8 cellular contexts compared by ENCODE assay signal in the genomic region with DNA sequence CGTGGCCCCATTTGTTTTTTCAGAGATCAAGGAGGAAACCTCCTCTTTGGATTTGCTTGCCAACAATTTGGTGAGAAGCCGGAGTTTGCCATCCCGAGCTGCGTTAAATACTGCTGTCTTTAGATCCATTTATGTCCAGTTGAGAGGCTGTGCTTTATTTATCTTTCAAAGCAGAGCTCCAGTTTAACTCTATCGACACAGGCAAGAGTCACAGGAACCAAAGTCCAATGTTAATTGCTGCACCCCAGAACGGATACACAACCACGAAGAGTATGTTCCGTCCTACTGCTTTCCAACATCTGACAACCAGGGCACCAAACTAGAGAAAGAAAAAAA. TPM values are rescaled to one million over a fixed set of nuclear protein-coding genes. Genes with fewer than 3 reads are reported as not detected.
DNase-seq lines count a peak whose midpoint lies in the region; ATAC-seq and TF ChIP-seq lines count a peak whose summit lies in the region.

No MANE protein-coding gene starts in this region.

- peak overlapping the region; percentile 98 for H3K4me3 Mint-ChIP-seq in CD4-positive, alpha-beta T cell
- peak overlapping the region; percentile 96 to 99 (median 97) for H3K4me3 Mint-ChIP-seq in nephron

- 27% methylated on average over 8 of the region's 8 CpGs for WGBS in ectodermal cell, 2 experiments

- no peaks in the 10 kb centered on the region for H3K9me3 ChIP-seq in CD4-positive, alpha-beta T cell (ENCODE audit: control insufficient read depth, low read length)
- peaks cover 2% of the 10 kb centered on the region for H3K9me3 ChIP-seq in ectodermal cell (ENCODE audit: control insufficient read depth, low read length)

- H3K4me3 ChIP-seq in NB4 (ENCODE audit: low read depth, low read length) (peak overlapping the region; percentile 82), ectodermal cell (ENCODE audit: insufficient read depth, low read depth, low read length) (peak overlapping the region; percentile 93)

- H3K27ac Mint-ChIP-seq in CD4-positive, alpha-beta T cell = peak overlapping the region; percentile 98
- peak overlapping the region; percentile 99 to 100 (median 99) for H3K27ac Mint-ChIP-seq in nephron

- POLR2A ChIA-PET in CD4-positive, alpha-beta T cell (lab: Charles Lee) = interaction anchor here (0.6 to 3.2 kb wide), 15 partner anchors 9 to 542 kb away, joined by 3 to 33 read pairs (median 9); partner anchors contain the start of genes AP3S1, ATG12, CCDC112 and COMMD10

- no peak for TF ChIP-seq POLR2A in NB4 (IDR thresholded peaks at IDR 0.05; ENCODE audit: extremely low read depth, insufficient read length)

- H3K27ac ChIP-seq in CD4-positive, alpha-beta T cell (ENCODE audit: low read depth, low read length) = peak overlapping the region; percentile 95
- no peak overlapping the region for H3K27ac ChIP-seq in ectodermal cell (ENCODE audit: insufficient read depth, low read depth, low read length, poor library complexity, severe bottlenecking)

- DNase-seq in CD4-positive, alpha-beta T cell = no peak
- DNase-seq in NB4 (ENCODE audit: low read depth) (no peak), NCI-H1694 (lab: John Stamatoyannopoulos, UW) (no peak), inferior parietal cortex (ENCODE audit: extremely low spot score) (no peak)

- H3K27me3 Mint-ChIP-seq in CD4-positive, alpha-beta T cell = no peaks in the 10 kb centered on the region
- H3K27me3 Mint-ChIP-seq in nephron (ENCODE audit: low read depth) = no peaks in the 10 kb centered on the region

- H3K4me1 ChIP-seq in ectodermal cell (ENCODE audit: control insufficient read depth, insufficient read depth, low read length) = peaks cover 4% of the 10 kb centered on the region

- CTCF ChIA-PET in CD4-positive, alpha-beta T cell (lab: Charles Lee) = interaction anchor here (0.8 to 1.1 kb wide), 2 partner anchors 15 to 31 kb away, joined by 3 to 5 read pairs; no protein-coding TSS in a partner anchor

- H3K36me3 ChIP-seq in ectodermal cell (ENCODE audit: control insufficient read depth, insufficient read depth, low read length) = peaks cover 12% of the 10 kb centered on the region

- no peaks in the 10 kb centered on the region for H3K9me3 Mint-ChIP-seq in CD4-positive, alpha-beta T cell
- H3K9me3 Mint-ChIP-seq in nephron = peaks cover 8% of the 10 kb centered on the region

- no peaks in the 10 kb centered on the region for H3K27me3 ChIP-seq in CD4-positive, alpha-beta T cell (ENCODE audit: control insufficient read depth, insufficient read depth, low read length)
- H3K27me3 ChIP-seq in ectodermal cell (ENCODE audit: control insufficient read depth, insufficient read depth, low read length, poor library complexity, severe bottlenecking) = no peaks in the 10 kb centered on the region

- intact Hi-C loops in CD4-positive, alpha-beta T cell (cut with DNase I, micrococcal nuclease) = loop anchor here (5.0 to 10.0 kb wide), 3 partner anchors 84 to 369 kb away; partner anchors contain the start of genes AP3S1 (in 1 of the 2), ATG12 (in 1 of the 2) and TMED7 (in 1 of the 2)

- no peak for ATAC-seq in CD4-positive, alpha-beta T cell (ENCODE audit: poor library complexity)
- no peak for ATAC-seq in GM21723 (IDR thresholded peaks at IDR 0.05; ENCODE audit: unreplicated experiment)
- no peak for ATAC-seq in GM21786 (IDR thresholded peaks at IDR 0.05; ENCODE audit: unreplicated experiment)

- peaks cover 69% of the 10 kb centered on the region for H3K36me3 Mint-ChIP-seq in CD4-positive, alpha-beta T cell (ENCODE audit: low read depth)
- H3K36me3 Mint-ChIP-seq in nephron (ENCODE audit: low read depth) = peaks cover 42% of the 10 kb centered on the region

- peaks cover 67% of the 10 kb centered on the region for H3K4me1 Mint-ChIP-seq in CD4-positive, alpha-beta T cell (ENCODE audit: low read depth)
- H3K4me1 Mint-ChIP-seq in nephron = peaks cover 46% of the 10 kb centered on the region

- no peak for TF ChIP-seq CTCF in CD4-positive, alpha-beta T cell (IDR thresholded peaks at IDR 0.05)
- TF ChIP-seq CTCF in NB4 (IDR thresholded peaks at IDR 0.05; ENCODE audit: low read depth, low read length) = no peak
- TF ChIP-seq CTCF in nephron (IDR thresholded peaks at IDR 0.05; ENCODE audit: unreplicated experiment in 3 of 3) = no peak

RNA-seq across cellular contexts. Expression of gene FEM1C, which starts 1.2 kb away (rescaled TPM):
- 10 to 100 TPM; 43.3 to 44.2 TPM for total RNA-seq in CD4-positive, alpha-beta T cell
- 17.1 TPM for polyA plus RNA-seq in ectodermal cell (2013, experiment 1 of 4)
- 17.6 TPM for polyA plus RNA-seq in ectodermal cell (2013, experiment 2 of 4)
- 14.2 TPM for polyA plus RNA-seq in ectodermal cell (2013, experiment 3 of 4)
- 16.5 TPM for polyA plus RNA-seq in ectodermal cell (2013, experiment 4 of 4)

RNA-seq across cellular contexts. Expression of gene TICAM2, which starts 58.9 kb away (rescaled TPM):
- under 1 TPM; 0.30 to 0.50 TPM for total RNA-seq in CD4-positive, alpha-beta T cell
- not detected for polyA plus RNA-seq in ectodermal cell (2013, experiment 1 of 4)
- 0.55 TPM for polyA plus RNA-seq in ectodermal cell (2013, experiment 2 of 4)
- 0.21 TPM for polyA plus RNA-seq in ectodermal cell (2013, experiment 3 of 4)
- 0.45 TPM for polyA plus RNA-seq in ectodermal cell (2013, experiment 4 of 4)
